In the genomic region with DNA sequence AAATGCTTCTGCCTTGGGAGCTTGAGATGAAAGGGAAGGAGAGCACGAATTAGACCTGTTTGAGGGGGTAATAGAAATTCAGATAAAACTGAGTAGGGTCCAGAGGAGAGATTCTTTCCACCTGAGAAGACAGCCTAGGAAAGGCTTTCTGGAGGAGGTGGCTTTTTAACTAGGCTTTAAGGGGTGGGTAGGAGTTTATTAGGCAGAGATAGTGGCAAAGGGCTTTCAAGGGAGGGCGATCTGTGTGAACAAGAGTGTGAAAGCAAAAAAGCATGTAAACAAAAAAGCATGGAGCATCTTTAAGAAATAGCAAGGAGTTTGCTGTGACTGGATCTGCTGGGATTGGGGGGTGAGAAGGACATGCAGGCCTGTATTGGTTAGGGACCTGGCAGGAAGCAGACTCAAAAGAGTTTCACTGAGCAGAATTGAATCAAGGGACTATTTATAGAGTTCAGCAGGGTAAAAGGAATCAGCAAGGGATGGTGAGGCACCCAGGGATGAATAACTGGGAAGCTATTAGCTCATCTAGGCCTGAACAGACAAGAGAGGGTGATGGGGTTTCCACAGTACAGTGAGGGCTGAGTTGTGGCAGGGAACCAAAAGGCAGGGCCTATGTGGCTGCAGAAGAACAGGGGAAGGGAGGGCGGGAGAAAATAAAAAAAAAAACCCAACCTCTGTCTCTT, we compare ENCODE assay signal across 1 cellular context.
TF ChIP-seq lines count a peak whose summit lies in the region.

No MANE protein-coding gene starts in this region.

TF ChIP-seq in WTC11, 78 proteins besides CTCF, POLR2A, EP300 and RAD21 (continued from another document):
- no peak for TF ChIP-seq ZBTB21 (CRISPR knock-in tag; IDR thresholded peaks at IDR 0.05; ENCODE audit: borderline replicate concordance)
- TF ChIP-seq ZNF232 (CRISPR knock-in tag; IDR thresholded peaks at IDR 0.05), result no peak
- no peak for TF ChIP-seq CREB1 (CRISPR knock-in tag; IDR thresholded peaks at IDR 0.05)
